In genomic region chr2:138293045-138293444, GRCh38 we compare ENCODE assay signal across 29 cellular contexts.
"Had no signal": no experiment of that assay in that cellular context is flagged by ENCODE, and none has a peak within 500 bp of the region (broad histone marks: within the 10 kb centered on the region; RNA-seq: fewer than 3 reads in every experiment).

No MANE protein-coding gene starts in this region.

- H3K27ac Mint-ChIP-seq: activated CD4-positive, alpha-beta memory T cell treated with anti-CD3 and anti-CD28 coated beads for 36 hours; activated CD4-positive, alpha-beta T cell treated with anti-CD3 and anti-CD28 coated beads for 36 hours; activated CD4-positive, alpha-beta T cell treated with anti-CD3 and anti-CD28 coated beads, Interleukin-2, amount 10 ng/mL, durations not matched to agents 24 days and 14 days; activated CD8-positive, alpha-beta memory T cell treated with anti-CD3 and anti-CD28 coated beads, Interleukin-2, amount 10 ng/mL, durations not matched to agents 7 days and 5 days; activated CD8-positive, alpha-beta T cell treated with anti-CD3 and anti-CD28 coated beads, Interleukin-2, amount 10 ng/mL, durations not matched to agents 7 days and 5 days; activated naive CD4-positive, alpha-beta T cell treated with anti-CD3 and anti-CD28 coated beads for 36 hours; activated naive CD4-positive, alpha-beta T cell treated with anti-CD3 and anti-CD28 coated beads, Interleukin-2, amount 50 U/mL, for 24 hours; activated naive CD8-positive, alpha-beta T cell treated with anti-CD3 and anti-CD28 coated beads for 36 hours; activated naive CD8-positive, alpha-beta T cell treated with anti-CD3 and anti-CD28 coated beads, Interleukin-2, amount 50 U/mL, for 24 hours; activated T-helper 1 cell treated with anti-CD3 and anti-CD28 coated beads, Interleukin-12 subunit alpha, Interleukin-12 subunit beta, Interleukin-2, Interleukin-4 antibody, amounts not matched to agents 30 ng/mL and 10 ng/mL and 1 ng/mL, durations not matched to agents 14 hours and 24 hours and 36 hours; activated T-helper 2 cell treated with anti-CD3 and anti-CD28 coated beads, Interferon-gamma antibody, Interleukin-2, Interleukin-4, amounts not matched to agents 10 μg/mL and 5 μg/mL and 100 μg/mL, durations not matched to agents 14 hours and 24 hours and 36 hours; brain had no signal

- H3K4me3 Mint-ChIP-seq: activated CD4-positive, alpha-beta memory T cell treated with anti-CD3 and anti-CD28 coated beads for 36 hours; activated CD4-positive, alpha-beta T cell treated with anti-CD3 and anti-CD28 coated beads for 36 hours; activated CD4-positive, alpha-beta T cell treated with anti-CD3 and anti-CD28 coated beads, Interleukin-2, amount 10 ng/mL, durations not matched to agents 24 days and 14 days; activated CD8-positive, alpha-beta memory T cell treated with anti-CD3 and anti-CD28 coated beads, Interleukin-2, amount 10 ng/mL, durations not matched to agents 7 days and 5 days; activated CD8-positive, alpha-beta T cell treated with anti-CD3 and anti-CD28 coated beads, Interleukin-2, amount 10 ng/mL, durations not matched to agents 7 days and 5 days; activated naive CD4-positive, alpha-beta T cell treated with anti-CD3 and anti-CD28 coated beads for 36 hours; activated naive CD4-positive, alpha-beta T cell treated with anti-CD3 and anti-CD28 coated beads, Interleukin-2, amount 50 U/mL, for 24 hours; activated naive CD8-positive, alpha-beta T cell treated with anti-CD3 and anti-CD28 coated beads for 36 hours; activated naive CD8-positive, alpha-beta T cell treated with anti-CD3 and anti-CD28 coated beads, Interleukin-2, amount 50 U/mL, for 24 hours; activated T-helper 1 cell treated with anti-CD3 and anti-CD28 coated beads, Interleukin-12 subunit alpha, Interleukin-12 subunit beta, Interleukin-2, Interleukin-4 antibody, amounts not matched to agents 30 ng/mL and 10 ng/mL and 1 ng/mL, durations not matched to agents 14 hours and 24 hours and 36 hours; brain had no signal

- H3K4me1 Mint-ChIP-seq: activated CD4-positive, alpha-beta T cell treated with anti-CD3 and anti-CD28 coated beads for 36 hours; activated CD4-positive, alpha-beta T cell treated with anti-CD3 and anti-CD28 coated beads, Interleukin-2, amount 10 ng/mL, durations not matched to agents 24 days and 14 days; activated CD8-positive, alpha-beta memory T cell treated with anti-CD3 and anti-CD28 coated beads, Interleukin-2, amount 10 ng/mL, durations not matched to agents 7 days and 5 days; activated naive CD4-positive, alpha-beta T cell treated with anti-CD3 and anti-CD28 coated beads, Interleukin-2, amount 50 U/mL, for 24 hours; activated naive CD8-positive, alpha-beta T cell treated with anti-CD3 and anti-CD28 coated beads for 36 hours; activated naive CD8-positive, alpha-beta T cell treated with anti-CD3 and anti-CD28 coated beads, Interleukin-2, amount 50 U/mL, for 24 hours; brain had no signal

- H3K36me3 Mint-ChIP-seq: activated CD4-positive, alpha-beta memory T cell treated with anti-CD3 and anti-CD28 coated beads for 36 hours; activated CD8-positive, alpha-beta memory T cell treated with anti-CD3 and anti-CD28 coated beads, Interleukin-2, amount 10 ng/mL, durations not matched to agents 7 days and 5 days; activated naive CD4-positive, alpha-beta T cell treated with anti-CD3 and anti-CD28 coated beads, Interleukin-2, amount 50 U/mL, for 24 hours; activated naive CD8-positive, alpha-beta T cell treated with anti-CD3 and anti-CD28 coated beads for 36 hours; brain had no signal

- H3K27me3 Mint-ChIP-seq: activated CD4-positive, alpha-beta T cell treated with anti-CD3 and anti-CD28 coated beads for 36 hours; activated CD4-positive, alpha-beta T cell treated with anti-CD3 and anti-CD28 coated beads, Interleukin-2, amount 10 ng/mL, durations not matched to agents 24 days and 14 days; activated CD8-positive, alpha-beta memory T cell treated with anti-CD3 and anti-CD28 coated beads, Interleukin-2, amount 10 ng/mL, durations not matched to agents 7 days and 5 days; activated naive CD4-positive, alpha-beta T cell treated with anti-CD3 and anti-CD28 coated beads, Interleukin-2, amount 50 U/mL, for 24 hours; activated naive CD8-positive, alpha-beta T cell treated with anti-CD3 and anti-CD28 coated beads for 36 hours; activated naive CD8-positive, alpha-beta T cell treated with anti-CD3 and anti-CD28 coated beads, Interleukin-2, amount 50 U/mL, for 24 hours; brain had no signal

- ATAC-seq: activated CD4-positive, alpha-beta T cell treated with anti-CD3 and anti-CD28 coated beads for 36 hours; activated CD8-positive, alpha-beta memory T cell treated with anti-CD3 and anti-CD28 coated beads, Interleukin-2, amount 10 ng/mL, durations not matched to agents 7 days and 5 days; activated CD8-positive, alpha-beta T cell treated with anti-CD3 and anti-CD28 coated beads, Interleukin-2, amount 10 ng/mL, durations not matched to agents 7 days and 5 days; activated naive CD8-positive, alpha-beta T cell treated with anti-CD3 and anti-CD28 coated beads, Interleukin-2, amount 50 U/mL, for 24 hours; gastroesophageal sphincter; heart right ventricle had no signal

- DNase-seq: activated CD4-positive, alpha-beta memory T cell treated with anti-CD3 and anti-CD28 coated beads for 36 hours; activated CD4-positive, alpha-beta T cell treated with anti-CD3 and anti-CD28 coated beads for 36 hours; activated CD4-positive, alpha-beta T cell treated with anti-CD3 and anti-CD28 coated beads, Interleukin-2, amount 10 ng/mL, durations not matched to agents 24 days and 14 days; activated CD4-positive, CD25-positive, alpha-beta regulatory T cell; activated CD4-positive, CD25-positive, alpha-beta regulatory T cell treated with anti-CD3 and anti-CD28 coated beads, Interleukin-2, amount 50 U/mL, for 72 hours; activated CD8-positive, alpha-beta memory T cell treated with anti-CD3 and anti-CD28 coated beads, Interleukin-2, amount 10 ng/mL, durations not matched to agents 7 days and 5 days; activated CD8-positive, alpha-beta memory T cell treated with anti-CD3 and anti-CD28 coated beads, Interleukin-2, amount 50 U/mL, for 4 hours; activated CD8-positive, alpha-beta T cell treated with anti-CD3 and anti-CD28 coated beads, Interleukin-2, amount 10 ng/mL, durations not matched to agents 7 days and 5 days; activated effector memory CD4-positive, alpha-beta T cell treated with anti-CD3 and anti-CD28 coated beads, Interleukin-2, amount 50 U/mL, for 16 hours; activated naive CD4-positive, alpha-beta T cell treated with anti-CD3 and anti-CD28 coated beads for 36 hours; activated naive CD8-positive, alpha-beta T cell treated with anti-CD3 and anti-CD28 coated beads for 36 hours; activated naive CD8-positive, alpha-beta T cell treated with anti-CD3 and anti-CD28 coated beads, Interleukin-2, amount 50 U/mL, for 24 hours; activated T-cell treated with anti-CD3 and anti-CD28 coated beads, Interleukin-2, amount 50 U/mL, for 1 hour; activated T-cell treated with anti-CD3 and anti-CD28 coated beads, Interleukin-2, amount 50 U/mL, for 48 hours; adrenal gland; amygdala; central memory CD4-positive, alpha-beta T cell; cerebellar nuclear complex; colonic mucosa; effector CD8-positive, alpha-beta T cell; esophagus squamous epithelium; foreskin melanocyte; heart right ventricle; T-helper 2 cell had no signal
